Comparison of ENCODE assay signal across 25 cellular contexts in the genomic region with DNA sequence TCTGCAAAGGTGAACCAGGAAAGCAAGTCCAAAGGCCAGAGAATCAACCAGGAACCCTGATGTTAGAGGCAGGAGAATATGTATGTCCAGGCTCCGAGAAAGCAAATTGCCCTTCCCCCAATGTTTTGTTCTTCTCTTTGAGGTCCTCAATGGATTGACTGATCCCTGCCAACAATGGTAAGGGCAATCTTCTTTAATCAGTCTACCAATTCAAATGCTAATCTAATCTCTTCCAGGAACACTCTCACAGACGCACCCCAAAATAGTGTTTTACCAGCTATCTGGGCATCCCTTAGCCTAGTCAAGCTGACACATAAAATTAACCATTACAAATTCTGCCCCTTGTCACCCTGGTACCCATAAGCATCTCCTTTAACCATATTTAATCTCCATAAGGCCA.
DNase-seq lines count a peak whose midpoint lies in the region; ATAC-seq and TF ChIP-seq lines count a peak whose summit lies in the region.
"Had no signal": no experiment of that assay in that cellular context is flagged by ENCODE, and none has a peak within 500 bp of the region (broad histone marks: within the 10 kb centered on the region; RNA-seq: fewer than 3 reads in every experiment).

No MANE protein-coding gene starts in this region.

- no peak for ATAC-seq in activated CD8-positive, alpha-beta T cell treated with anti-CD3 and anti-CD28 coated beads for 36 hours
- ATAC-seq in activated CD8-positive, alpha-beta T cell treated with anti-CD3 and anti-CD28 coated beads, Interleukin-2, amount 10 ng/mL, durations not matched to agents 7 days and 5 days: no peak
- ATAC-seq in GM23338 (no peak), gastrocnemius medialis (no peak)
- no peak for ATAC-seq in activated T-helper 17 cell treated with anti-CD3 and anti-CD28 coated beads, Interleukin-2, amount 50 U/mL, for 72 hours (replicated peaks)
- no peak for ATAC-seq in stimulated activated effector memory CD8-positive, alpha-beta T cell treated with anti-CD3 and anti-CD28 coated beads, Interleukin-12 subunit alpha, Interleukin-12 subunit beta, amount 100 ng/mL, for 72 hours

- peak overlapping the region; percentile 28 for H3K27ac Mint-ChIP-seq in activated CD8-positive, alpha-beta T cell treated with anti-CD3 and anti-CD28 coated beads for 36 hours
- H3K27ac Mint-ChIP-seq in activated CD8-positive, alpha-beta T cell treated with anti-CD3 and anti-CD28 coated beads, Interleukin-2, amount 10 ng/mL, durations not matched to agents 7 days and 5 days: no peak overlapping the region
- H3K27ac Mint-ChIP-seq in GM23338: no peak overlapping the region
- H3K27ac Mint-ChIP-seq in activated T-helper 17 cell treated with anti-CD3 and anti-CD28 coated beads, Interleukin-2, amount 50 U/mL, for 72 hours: peak overlapping the region; percentile 13
- H3K27ac Mint-ChIP-seq in stimulated activated effector memory CD8-positive, alpha-beta T cell treated with anti-CD3 and anti-CD28 coated beads, Interleukin-12 subunit alpha, Interleukin-12 subunit beta, amount 100 ng/mL, for 72 hours: peak overlapping the region; percentile 69
- H3K27ac Mint-ChIP-seq: IgD-negative memory B cell had no signal

- no peaks in the 10 kb centered on the region for H3K9me3 ChIP-seq in gastrocnemius medialis
- H3K9me3 ChIP-seq: BLaER1 treated with 17β-estradiol and CSF1 and Interleukin-3, amounts not matched to agents 10 nM and 100 nM; SJSA1 had no signal

- H3K4me3 ChIP-seq in GM23338 (no peak overlapping the region), gastrocnemius medialis (no peak overlapping the region)
- H3K4me3 ChIP-seq: BLaER1 treated with 17β-estradiol and CSF1 and Interleukin-3, amounts not matched to agents 10 nM and 100 nM; GM23248; PC-9; SJSA1 had no signal

- H3K79me2 ChIP-seq in GM23338 (replicated peaks; ENCODE audit: insufficient read depth): no peaks in the 10 kb centered on the region

- POLR2A ChIA-PET in activated CD8-positive, alpha-beta T cell treated with anti-CD3 and anti-CD28 coated beads for 36 hours (lab: Charles Lee): no interaction called here
- POLR2A ChIA-PET in activated CD8-positive, alpha-beta T cell treated with anti-CD3 and anti-CD28 coated beads, Interleukin-2, amount 10 ng/mL, durations not matched to agents 7 days and 5 days (lab: Charles Lee): interaction anchor here (1.0 kb wide), 1 partner anchor 15 kb away, joined by 3 read pairs; no protein-coding TSS in a partner anchor

- H3K27ac ChIP-seq in GM23338 (ENCODE audit: low read depth): no peak overlapping the region
- H3K27ac ChIP-seq in gastrocnemius medialis: peak overlapping the region in 1 of 4 donors; percentile 23
- H3K27ac ChIP-seq: BLaER1 treated with 17β-estradiol and CSF1 and Interleukin-3, amounts not matched to agents 10 nM and 100 nM; GM23248; HL-60; KMS-11; PC-9; SJSA1 had no signal

- intact Hi-C loops in activated CD8-positive, alpha-beta T cell treated with anti-CD3 and anti-CD28 coated beads for 36 hours (cut with micrococcal nuclease): no loop called here
- intact Hi-C loops in gastrocnemius medialis (cut with DNase I; ENCODE audit: low total_unique reads): no loop called here

- no peaks in the 10 kb centered on the region; the same call in 1 of the 2 replicates for H3K9me2 ChIP-seq in GM23338 (ENCODE audit: insufficient read depth)

- peaks cover 2% of the 10 kb centered on the region for H3K4me1 Mint-ChIP-seq in activated CD8-positive, alpha-beta T cell treated with anti-CD3 and anti-CD28 coated beads for 36 hours (ENCODE audit: low read depth)
- H3K4me1 Mint-ChIP-seq in activated CD8-positive, alpha-beta T cell treated with anti-CD3 and anti-CD28 coated beads, Interleukin-2, amount 10 ng/mL, durations not matched to agents 7 days and 5 days (ENCODE audit: low read depth): no peaks in the 10 kb centered on the region
- H3K4me1 Mint-ChIP-seq in GM23338: peaks cover 14% of the 10 kb centered on the region
- no peaks in the 10 kb centered on the region for H3K4me1 Mint-ChIP-seq in activated T-helper 17 cell treated with anti-CD3 and anti-CD28 coated beads, Interleukin-2, amount 50 U/mL, for 72 hours
- H3K4me1 Mint-ChIP-seq in stimulated activated effector memory CD8-positive, alpha-beta T cell treated with anti-CD3 and anti-CD28 coated beads, Interleukin-12 subunit alpha, Interleukin-12 subunit beta, amount 100 ng/mL, for 72 hours: peaks cover 12% of the 10 kb centered on the region

- H3K4me1 ChIP-seq in GM23338 (ENCODE audit: insufficient read depth) (peaks cover 3% of the 10 kb centered on the region; the same call in 1 of the 2 replicates), gastrocnemius medialis (no peaks in the 10 kb centered on the region)
- H3K4me1 ChIP-seq: BLaER1 treated with 17β-estradiol and CSF1 and Interleukin-3, amounts not matched to agents 10 nM and 100 nM; SJSA1 had no signal

- peak overlapping the region; percentile 49; the same call in 1 of the 2 replicates for H3K4me2 ChIP-seq in GM23338
- H3K4me2 ChIP-seq: BLaER1 treated with 17β-estradiol and CSF1 and Interleukin-3, amounts not matched to agents 10 nM and 100 nM; KMS-11; PC-9 had no signal

- H4K20me1 ChIP-seq in GM23338 (replicated peaks; ENCODE audit: insufficient read depth): no peaks in the 10 kb centered on the region
- H4K20me1 ChIP-seq: BLaER1 treated with 17β-estradiol and CSF1 and Interleukin-3, amounts not matched to agents 10 nM and 100 nM had no signal

- no peaks in the 10 kb centered on the region for H3K27me3 Mint-ChIP-seq in activated CD8-positive, alpha-beta T cell treated with anti-CD3 and anti-CD28 coated beads for 36 hours
- H3K27me3 Mint-ChIP-seq in activated CD8-positive, alpha-beta T cell treated with anti-CD3 and anti-CD28 coated beads, Interleukin-2, amount 10 ng/mL, durations not matched to agents 7 days and 5 days (ENCODE audit: low read depth): no peaks in the 10 kb centered on the region
- H3K27me3 Mint-ChIP-seq in GM23338 (ENCODE audit: insufficient read depth, low read depth, poor library complexity): peaks cover 2% of the 10 kb centered on the region
- H3K27me3 Mint-ChIP-seq in activated T-helper 17 cell treated with anti-CD3 and anti-CD28 coated beads, Interleukin-2, amount 50 U/mL, for 72 hours: no peaks in the 10 kb centered on the region
- H3K27me3 Mint-ChIP-seq: CD4-positive, alpha-beta memory T cell; IgD-negative memory B cell had no signal

- H3F3A ChIP-seq in GM23338 (replicated peaks; ENCODE audit: low read depth): no peaks in the 10 kb centered on the region

- CTCF ChIA-PET in activated CD8-positive, alpha-beta T cell treated with anti-CD3 and anti-CD28 coated beads for 36 hours (lab: Charles Lee): interaction anchor here (1.4 kb wide), 1 partner anchor 194 kb away, joined by 4 read pairs; no protein-coding TSS in a partner anchor
- CTCF ChIA-PET in activated CD8-positive, alpha-beta T cell treated with anti-CD3 and anti-CD28 coated beads, Interleukin-2, amount 10 ng/mL, durations not matched to agents 7 days and 5 days (lab: Charles Lee): no interaction called here

- H3K27me3 ChIP-seq in GM23338 (ENCODE audit: insufficient read depth) (no peaks in the 10 kb centered on the region), gastrocnemius medialis (no peaks in the 10 kb centered on the region)
- H3K27me3 ChIP-seq: BLaER1 treated with 17β-estradiol and CSF1 and Interleukin-3, amounts not matched to agents 10 nM and 100 nM; SJSA1 had no signal

- DNase-seq in activated CD8-positive, alpha-beta T cell treated with anti-CD3 and anti-CD28 coated beads for 36 hours: no peak
- no peak for DNase-seq in activated CD8-positive, alpha-beta T cell treated with anti-CD3 and anti-CD28 coated beads, Interleukin-2, amount 10 ng/mL, durations not matched to agents 7 days and 5 days
- DNase-seq in GM23338 (ENCODE audit: low spot score) (peak; percentile 53), gastrocnemius medialis (no peak), HK-2 (ENCODE audit: unreplicated experiment) (no peak)
- DNase-seq in stimulated activated effector memory CD8-positive, alpha-beta T cell treated with anti-CD3 and anti-CD28 coated beads, Interleukin-12 subunit alpha, Interleukin-12 subunit beta, amount 100 ng/mL, for 72 hours (ENCODE audit: low spot score in 2 of 2): no peak
- DNase-seq: AML-193; CD4-positive, alpha-beta memory T cell; COR-L47; DMS53; GM23248; HCEC 1CT; MM.1S; NCI-H2029; NCI-H446 treated with DMSO at 0.1 percent for 48 hours; NCI-H526; PC-9; Right ventricle myocardium superior; RPMI8226 had no signal

- in situ Hi-C loops in gastrocnemius medialis (cut with MboI; ENCODE audit: low sequenced_read_pairs in 4 of 4): no loop called here

- no peaks in the 10 kb centered on the region for H3K9me3 Mint-ChIP-seq in activated CD8-positive, alpha-beta T cell treated with anti-CD3 and anti-CD28 coated beads for 36 hours
- H3K9me3 Mint-ChIP-seq in activated CD8-positive, alpha-beta T cell treated with anti-CD3 and anti-CD28 coated beads, Interleukin-2, amount 10 ng/mL, durations not matched to agents 7 days and 5 days (ENCODE audit: insufficient read depth): no peaks in the 10 kb centered on the region
- 0 out of 3 replicates have a peak, but pooled peaks cover 4% of the 10 kb centered on the region for H3K9me3 Mint-ChIP-seq in GM23338
- no peaks in the 10 kb centered on the region for H3K9me3 Mint-ChIP-seq in activated T-helper 17 cell treated with anti-CD3 and anti-CD28 coated beads, Interleukin-2, amount 50 U/mL, for 72 hours
- H3K9me3 Mint-ChIP-seq in stimulated activated effector memory CD8-positive, alpha-beta T cell treated with anti-CD3 and anti-CD28 coated beads, Interleukin-12 subunit alpha, Interleukin-12 subunit beta, amount 100 ng/mL, for 72 hours: no peaks in the 10 kb centered on the region
- H3K9me3 Mint-ChIP-seq: CD4-positive, alpha-beta memory T cell; IgD-negative memory B cell had no signal

- TF ChIP-seq CTCF in activated CD8-positive, alpha-beta T cell treated with anti-CD3 and anti-CD28 coated beads for 36 hours (IDR thresholded peaks at IDR 0.05): no peak
- no peak for TF ChIP-seq CTCF in GM23338 (conservative IDR thresholded peaks at IDR 0.05; ENCODE audit: low read depth in 2 of 2)
- TF ChIP-seq CTCF in gastrocnemius medialis (IDR thresholded peaks at IDR 0.05 in 4 of 5, conservative IDR thresholded peaks at IDR 0.05 in 1 of 5): no peak

- peaks cover 66% of the 10 kb centered on the region for H3K36me3 Mint-ChIP-seq in activated CD8-positive, alpha-beta T cell treated with anti-CD3 and anti-CD28 coated beads for 36 hours (ENCODE audit: low read depth)
- H3K36me3 Mint-ChIP-seq in activated CD8-positive, alpha-beta T cell treated with anti-CD3 and anti-CD28 coated beads, Interleukin-2, amount 10 ng/mL, durations not matched to agents 7 days and 5 days (ENCODE audit: low read depth): peaks cover 69% of the 10 kb centered on the region
- H3K36me3 Mint-ChIP-seq in GM23338 (ENCODE audit: low read depth): no peaks in the 10 kb centered on the region
- peaks cover 99% of the 10 kb centered on the region for H3K36me3 Mint-ChIP-seq in activated T-helper 17 cell treated with anti-CD3 and anti-CD28 coated beads, Interleukin-2, amount 50 U/mL, for 72 hours (ENCODE audit: low read depth)
- H3K36me3 Mint-ChIP-seq in stimulated activated effector memory CD8-positive, alpha-beta T cell treated with anti-CD3 and anti-CD28 coated beads, Interleukin-12 subunit alpha, Interleukin-12 subunit beta, amount 100 ng/mL, for 72 hours: peaks cover 100% of the 10 kb centered on the region

- no peak overlapping the region for H3K4me3 Mint-ChIP-seq in activated CD8-positive, alpha-beta T cell treated with anti-CD3 and anti-CD28 coated beads for 36 hours
- H3K4me3 Mint-ChIP-seq in activated CD8-positive, alpha-beta T cell treated with anti-CD3 and anti-CD28 coated beads, Interleukin-2, amount 10 ng/mL, durations not matched to agents 7 days and 5 days: no peak overlapping the region
- no peak overlapping the region for H3K4me3 Mint-ChIP-seq in GM23338
- H3K4me3 Mint-ChIP-seq in activated T-helper 17 cell treated with anti-CD3 and anti-CD28 coated beads, Interleukin-2, amount 50 U/mL, for 72 hours: no peak overlapping the region
- no peak overlapping the region for H3K4me3 Mint-ChIP-seq in stimulated activated effector memory CD8-positive, alpha-beta T cell treated with anti-CD3 and anti-CD28 coated beads, Interleukin-12 subunit alpha, Interleukin-12 subunit beta, amount 100 ng/mL, for 72 hours
- H3K4me3 Mint-ChIP-seq: CD4-positive, alpha-beta memory T cell; IgD-negative memory B cell had no signal

- H3K36me3 ChIP-seq in GM23338 (ENCODE audit: insufficient read depth) (no peaks in the 10 kb centered on the region), gastrocnemius medialis (peaks cover 0 to 40% of the 10 kb centered on the region in 2 donors)

- no peak for TF ChIP-seq POLR2A in gastrocnemius medialis (IDR thresholded peaks at IDR 0.05)

- H2AFZ ChIP-seq in GM23338: no peak overlapping the region
- H2AFZ ChIP-seq: GM23248, PC-9 had no signal

Comparison
In these comparisons a context has a peak if more than half of its experiments do, and no peak if none do; other contexts are left out.
1. H3K27ac Mint-ChIP-seq: peak in activated CD8-positive, alpha-beta T cell treated with anti-CD3 and anti-CD28 coated beads for 36 hours (single experiment), activated T-helper 17 cell treated with anti-CD3 and anti-CD28 coated beads, Interleukin-2, amount 50 U/mL, for 72 hours (single experiment) and stimulated activated effector memory CD8-positive, alpha-beta T cell treated with anti-CD3 and anti-CD28 coated beads, Interleukin-12 subunit alpha, Interleukin-12 subunit beta, amount 100 ng/mL, for 72 hours (single experiment); none in activated CD8-positive, alpha-beta T cell treated with anti-CD3 and anti-CD28 coated beads, Interleukin-2, amount 10 ng/mL, durations not matched to agents 7 days and 5 days (single experiment) and GM23338 (single experiment).